8 cellular contexts compared by ENCODE assay signal in the genomic region with DNA sequence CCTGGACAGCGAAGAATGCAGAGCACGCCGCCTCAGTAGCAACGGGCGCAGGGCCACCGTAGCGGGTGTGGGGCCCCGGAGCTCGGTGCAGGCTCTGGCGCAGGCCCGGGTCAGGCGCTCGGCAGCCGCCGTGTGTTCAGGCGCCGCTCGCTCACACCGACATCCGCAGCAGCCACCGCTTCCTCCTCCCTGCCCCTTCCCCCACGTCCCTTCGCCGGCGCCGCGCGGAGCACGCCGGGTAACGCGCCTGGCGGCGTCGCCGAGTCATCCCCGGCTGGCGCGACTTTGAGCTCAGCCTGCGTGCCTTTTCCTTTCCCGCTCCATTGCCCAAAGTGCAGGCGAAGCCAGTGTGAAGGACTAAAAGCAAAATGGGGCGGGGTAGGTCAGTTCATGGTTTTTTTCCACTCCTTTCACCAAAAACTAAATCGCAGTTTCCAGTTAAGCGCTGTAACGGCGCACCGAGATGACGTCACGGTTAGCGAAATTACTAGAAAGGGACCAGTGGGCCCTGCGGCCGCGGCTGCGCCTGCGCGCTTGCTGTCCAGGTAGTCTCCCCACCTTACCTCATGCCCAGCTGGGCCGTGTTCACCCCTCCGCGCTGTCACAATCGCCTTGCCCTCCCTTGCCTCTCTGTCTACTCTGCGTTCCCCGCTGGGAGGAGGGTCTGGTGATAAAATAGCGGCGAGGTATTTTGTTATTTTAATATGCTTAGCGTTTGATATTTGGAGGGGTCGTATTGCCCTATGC. TPM values are rescaled to one million over a fixed set of nuclear protein-coding genes. Genes with fewer than 3 reads are reported as not detected.
DNase-seq lines count a peak whose midpoint lies in the region; ATAC-seq and TF ChIP-seq lines count a peak whose summit lies in the region.

A gene (minus strand): TSS at position 191 of the 747 bp plus-strand sequence. CDS start 279 bp downstream, outside the sequence.

- in situ Hi-C loops in HAP-1 (cut with MboI; ENCODE audit: low sequenced_read_pairs): no loop called here

- H3K27me3 ChIP-seq in HAP-1 (ENCODE audit: low read depth) (no peaks in the 10 kb centered on the region), MG63 (no peaks in the 10 kb centered on the region)

- H3K4me1 Mint-ChIP-seq in nephron: peaks cover 18% of the 10 kb centered on the region

- H3K4me1 ChIP-seq in ES-I3 (ENCODE audit: insufficient read depth, low read length) (0 out of 2 replicates have a peak, but pooled peaks cover 4% of the 10 kb centered on the region), HAP-1 (peaks cover 16% of the 10 kb centered on the region)

- H3K27me3 Mint-ChIP-seq in nephron (ENCODE audit: low read depth): no peaks in the 10 kb centered on the region

- H3K36me3 ChIP-seq in ES-I3 (ENCODE audit: insufficient read depth, low read length) (no peaks in the 10 kb centered on the region), HAP-1 (replicated peaks) (peaks cover 8% of the 10 kb centered on the region; the same call in 1 of the 2 replicates), MG63 (no peaks in the 10 kb centered on the region; the same call in 1 of the 2 replicates)

- TF ChIP-seq CTCF in fibroblast of the aortic adventitia (IDR thresholded peaks at IDR 0.05; ENCODE audit: insufficient read depth, low read length) (no peak), nephron (IDR thresholded peaks at IDR 0.05; ENCODE audit: unreplicated experiment in 3 of 3) (no peak)

- H3K4me3 Mint-ChIP-seq in nephron: peak within 1 kb of the TSS; percentile 96 to 97 (median 96)

- no peaks in the 10 kb centered on the region; the same call in 1 of the 2 replicates for H3K9me3 ChIP-seq in ES-I3 (ENCODE audit: control insufficient read depth, insufficient read depth, low read length)
- no peaks in the 10 kb centered on the region for H3K9me3 ChIP-seq in HAP-1
- no peaks in the 10 kb centered on the region for H3K9me3 ChIP-seq in MG63

- H3K9me3 Mint-ChIP-seq in nephron: no peaks in the 10 kb centered on the region

- DNase-seq in HAP-1 (ENCODE audit: low spot score in 2 of 2) (peak; percentile 79 to 92), MG63 (peak; percentile 87), SHP77 (lab: John Stamatoyannopoulos, UW) (peak; percentile 56 to 81), fibroblast of the aortic adventitia (ENCODE audit: low read depth) (peak; percentile 97)
- DNase-seq in activated effector memory CD4-positive, alpha-beta T cell treated with Interleukin-2 at 50 U/mL for 16 hours: peak; percentile 86
- DNase-seq in stimulated activated naive CD8-positive, alpha-beta T cell treated with anti-CD3 and anti-CD28 coated beads, Interleukin-15, Interleukin-2, amounts not matched to agents 100 U/mL and 50 U/mL, for 24 hours: peak; percentile 91

- H3K9ac ChIP-seq in ES-I3 (ENCODE audit: low read depth, low read length): peak within 1 kb of the TSS; percentile 91

- H3K4me3 ChIP-seq in HAP-1 (peak within 1 kb of the TSS; percentile 94), MG63 (peak within 1 kb of the TSS; percentile 87), fibroblast of the aortic adventitia (ENCODE audit: low read depth, low read length) (peak within 1 kb of the TSS; percentile 95)

- peak within 1 kb of the TSS; percentile 97 to 99 (median 99) for H3K27ac Mint-ChIP-seq in nephron

- H3K36me3 Mint-ChIP-seq in nephron (ENCODE audit: low read depth): peaks cover 24% of the 10 kb centered on the region

- ATAC-seq in stimulated activated naive CD8-positive, alpha-beta T cell treated with anti-CD3 and anti-CD28 coated beads, Interleukin-15, Interleukin-2, amounts not matched to agents 100 U/mL and 50 U/mL, for 24 hours: peak; percentile 82

RNA-seq across cellular contexts. Expression of the gene that starts here (rescaled TPM):
- 77.3 and 105 TPM in 2 replicates for total RNA-seq in MG63 (2014; rRNA removed; shearing (Covaris generic); ENCODE audit: low replicate concordance)
- 33.2 and 112 TPM in 2 replicates for total RNA-seq in fibroblast of the aortic adventitia (ENCODE audit: low replicate concordance)

Comparison
In these comparisons a context has a peak if more than half of its experiments do, and no peak if none do; other contexts are left out.
1. Peak in every context shown above with its lines: DNase-seq, ATAC-seq and H3K4me3 ChIP-seq.